ENCODE assay signal across 20 cellular contexts in genomic region chr1:205754857-205755256, GRCh38. TPM values are rescaled to one million over a fixed set of nuclear protein-coding genes. Genes with fewer than 3 reads are reported as not detected.
DNase-seq lines count a peak whose midpoint lies in the region; ATAC-seq, FAIRE-seq and TF ChIP-seq lines count a peak whose summit lies in the region.
"Had no signal": no experiment of that assay in that cellular context is flagged by ENCODE, and none has a peak within 500 bp of the region (broad histone marks: within the 10 kb centered on the region; RNA-seq: fewer than 3 reads in every experiment).

No MANE protein-coding gene starts in this region.

- in situ Hi-C loops in HepG2 (cut with HindIII; ENCODE audit: extremely low pct_ligation_motif_present, low pct_unique_long_range_greater_than_20kb), result no loop called here

- TF ChIP-seq RAD21 in HepG2 (CRISPR knock-in tag; IDR thresholded peaks at IDR 0.05), result no peak

- FAIRE-seq in HepG2 (lab: Jason Lieb, UNC), result no peak
- FAIRE-seq: A549, D721Med, G401.6, GM12891, GM19239 had no signal

- TF ChIP-seq EP300 in HepG2 (IDR thresholded peaks at IDR 0.05; ENCODE audit: low read depth in 2 of 2, low read length in 2 of 2), result no peak
- TF ChIP-seq EP300 in HepG2 (CRISPR knock-in tag; IDR thresholded peaks at IDR 0.05; ENCODE audit: borderline replicate concordance), result no peak

- no peaks in the 10 kb centered on the region for H3K27me3 ChIP-seq in HepG2 (ENCODE audit: control insufficient read depth in 1 of 2, insufficient read depth in 2 of 2, low read length in 2 of 2)
- no peaks in the 10 kb centered on the region for H3K27me3 ChIP-seq in right lobe of liver
- H3K27me3 ChIP-seq: BLaER1 treated with 17β-estradiol and CSF1 and Interleukin-3, amounts not matched to agents 10 nM and 100 nM had no signal

- H3K4me3 ChIP-seq in HepG2 (replicated peaks in 1 of 3; ENCODE audit: insufficient read depth in 1 of 3, low read depth in 2 of 3, low read length in 3 of 3) (no peak overlapping the region), right lobe of liver (no peak overlapping the region)
- H3K4me3 ChIP-seq: A549; BLaER1 treated with 17β-estradiol and CSF1 and Interleukin-3, amounts not matched to agents 10 nM and 100 nM had no signal

- intact Hi-C loops in HepG2 (cut with micrococcal nuclease; ENCODE audit: unreplicated experiment) (no loop called here), right lobe of liver (cut with DNase I) (no loop called here)

- no peaks in the 10 kb centered on the region for H3K4me1 Mint-ChIP-seq in stimulated activated naive B cell treated with anti-CD40 and anti-IgM and Interleukin-4, amounts not matched to agents 10 μg/mL and 1 μg/mL and 100 μg/mL, for 72 hours

- TF ChIP-seq CTCF in HepG2 (CRISPR knock-in tag; IDR thresholded peaks at IDR 0.05) (no peak), right lobe of liver (IDR thresholded peaks at IDR 0.05) (no peak)

- ATAC-seq in HepG2, result no peak
- ATAC-seq in right lobe of liver, result no peak
- no peak for ATAC-seq in stimulated activated naive B cell treated with anti-CD40 and anti-IgM and Interleukin-4, amounts not matched to agents 10 μg/mL and 1 μg/mL and 100 μg/mL, for 72 hours (replicated peaks)
- ATAC-seq: A549; CD8-positive, alpha-beta T cell had no signal

- no peak for DNase-seq in HepG2 (ENCODE audit: low spot score)
- DNase-seq in right lobe of liver, result no peak
- DNase-seq in stimulated activated naive B cell treated with anti-CD40 and anti-IgM and Interleukin-4, amounts not matched to agents 10 μg/mL and 1 μg/mL and 100 μg/mL, for 72 hours, result no peak
- no peak for DNase-seq in NOMO-1 treated with dmso at 0.1 percent for 144 hours (lab: John Stamatoyannopoulos, UW; ENCODE audit: unreplicated experiment)
- DNase-seq: AML-193; Caco-2; Calu3; CD4-positive, alpha-beta T cell; CD8-positive, alpha-beta T cell; DMS79 treated with DMSO at 0.1 percent for 48 hours; GF-D8 had no signal

- no peak overlapping the region for H2AFZ ChIP-seq in HepG2 (ENCODE audit: low read length)

- H4K20me1 ChIP-seq in HepG2 (ENCODE audit: insufficient read depth, low read length), result no peaks in the 10 kb centered on the region
- H4K20me1 ChIP-seq: BLaER1 treated with 17β-estradiol and CSF1 and Interleukin-3, amounts not matched to agents 10 nM and 100 nM had no signal

- no peaks in the 10 kb centered on the region for H3K27me3 Mint-ChIP-seq in stimulated activated naive B cell treated with anti-CD40 and anti-IgM and Interleukin-4, amounts not matched to agents 10 μg/mL and 1 μg/mL and 100 μg/mL, for 72 hours
- H3K27me3 Mint-ChIP-seq: B cell; CD4-positive, alpha-beta T cell had no signal

- H3K9me3 Mint-ChIP-seq in stimulated activated naive B cell treated with anti-CD40 and anti-IgM and Interleukin-4, amounts not matched to agents 10 μg/mL and 1 μg/mL and 100 μg/mL, for 72 hours, result no peaks in the 10 kb centered on the region
- H3K9me3 Mint-ChIP-seq: CD4-positive, alpha-beta T cell; CD8-positive, alpha-beta T cell had no signal

- WGBS in HepG2 (ENCODE audit: low lambda C conversion rate), result 55% methylated on average over 5 of the region's 5 CpGs
- 85% methylated on average over 5 of the region's 5 CpGs for WGBS in right lobe of liver (ENCODE audit: insufficient coverage, low coverage, low lambda C conversion rate, missing lambda C conversion rate)

- peaks cover 47% of the 10 kb centered on the region for H3K4me1 ChIP-seq in HepG2 (ENCODE audit: insufficient read depth, low read length)
- H3K4me1 ChIP-seq in right lobe of liver, result peaks cover 0 to 11% (median 0%) of the 10 kb centered on the region in 4 donors
- H3K4me1 ChIP-seq: A549; BLaER1 treated with 17β-estradiol and CSF1 and Interleukin-3, amounts not matched to agents 10 nM and 100 nM; Caco-2 had no signal

- no peaks in the 10 kb centered on the region for H3K9me3 ChIP-seq in HepG2 (ENCODE audit: low read length)
- H3K9me3 ChIP-seq in right lobe of liver, result no peaks in the 10 kb centered on the region
- H3K9me3 ChIP-seq: A549, Caco-2 had no signal

- TF ChIP-seq POLR2A in HepG2 (IDR thresholded peaks at IDR 0.05; ENCODE audit: insufficient read depth in 1 of 2, low read depth in 2 of 2, low read length in 2 of 2) (no peak), right lobe of liver (IDR thresholded peaks at IDR 0.05) (no peak)

- H3K9ac ChIP-seq in HepG2 (ENCODE audit: insufficient read depth, low read depth, low read length), result no peak overlapping the region

- H3K27ac ChIP-seq in HepG2 (ENCODE audit: extremely low read length, insufficient read depth, low read length) (no peak overlapping the region), right lobe of liver (no peak overlapping the region)
- H3K27ac ChIP-seq: 22Rv1; A549; BLaER1 treated with 17β-estradiol and CSF1 and Interleukin-3, amounts not matched to agents 10 nM and 100 nM; C4-2B had no signal

- no peaks in the 10 kb centered on the region for H3K36me3 ChIP-seq in HepG2 (replicated peaks in 1 of 2; ENCODE audit: control insufficient read depth in 1 of 2, insufficient read depth in 2 of 2, low read length in 2 of 2)
- no peaks in the 10 kb centered on the region for H3K36me3 ChIP-seq in right lobe of liver
- H3K36me3 ChIP-seq: BLaER1 treated with 17β-estradiol and CSF1 and Interleukin-3, amounts not matched to agents 10 nM and 100 nM had no signal

- CTCF ChIA-PET in HepG2 (lab: Yijun Ruan, JAX; ENCODE audit: low intra/inter-chr PET ratio, low total read pairs), result no interaction called here

- peak overlapping the region; percentile 37 for H3K27ac Mint-ChIP-seq in stimulated activated naive B cell treated with anti-CD40 and anti-IgM and Interleukin-4, amounts not matched to agents 10 μg/mL and 1 μg/mL and 100 μg/mL, for 72 hours
- H3K27ac Mint-ChIP-seq: B cell; CD4-positive, alpha-beta T cell; CD8-positive, alpha-beta T cell had no signal

- H3K4me3 Mint-ChIP-seq in stimulated activated naive B cell treated with anti-CD40 and anti-IgM and Interleukin-4, amounts not matched to agents 10 μg/mL and 1 μg/mL and 100 μg/mL, for 72 hours, result no peak overlapping the region
- H3K4me3 Mint-ChIP-seq: B cell; CD4-positive, alpha-beta T cell; CD8-positive, alpha-beta T cell had no signal

- no peaks in the 10 kb centered on the region for H3K79me2 ChIP-seq in HepG2 (ENCODE audit: insufficient read depth, low read length)

- no peak overlapping the region for H3K4me2 ChIP-seq in HepG2 (ENCODE audit: low read depth, low read length)
- H3K4me2 ChIP-seq: A549; BLaER1 treated with 17β-estradiol and CSF1 and Interleukin-3, amounts not matched to agents 10 nM and 100 nM had no signal

- no TSS peak for BruUV-seq in HepG2 (replicated peaks; lab: Mats Ljungman, UMichigan)

- peaks cover 6 to 12% of the 10 kb centered on the region in 2 donors for H3K36me3 Mint-ChIP-seq in stimulated activated naive B cell treated with anti-CD40 and anti-IgM and Interleukin-4, amounts not matched to agents 10 μg/mL and 1 μg/mL and 100 μg/mL, for 72 hours

- POLR2A ChIA-PET in HepG2 (lab: Yijun Ruan, JAX), result interaction anchor here (0.6 kb wide), 1 partner anchor 12 kb away, joined by 3 read pairs; no protein-coding TSS in a partner anchor

RNA-seq across cellular contexts. Expression of gene NUCKS1, which starts 4.9 kb away (rescaled TPM):
- total RNA-seq in HepG2 (2016; rRNA removed; fragmentation: Illumina TruSeq; extraction: Trizol) (117 and 194 TPM in 2 replicates), right lobe of liver (10 to 100 TPM; 32.8 to 91.1 (median 68.6) TPM)
- total RNA-seq in HepG2 (2016; cell fraction: cytosol; rRNA removed; fragmentation: Illumina TruSeq; extraction: Trizol; ENCODE audit: low read depth), result 10.3 and 15.8 TPM in 2 replicates
- total RNA-seq in HepG2 (2016; cell fraction: insoluble cytoplasmic fraction; rRNA removed; fragmentation: Illumina TruSeq; extraction: Trizol), result 125 and 160 TPM in 2 replicates
- total RNA-seq in HepG2 (2016; cell fraction: membrane; rRNA removed; fragmentation: Illumina TruSeq; extraction: Trizol), result 40.1 and 45.8 TPM in 2 replicates
- total RNA-seq in HepG2 (2016; cell fraction: nucleus; rRNA removed; fragmentation: Illumina TruSeq; extraction: Trizol), result 67.8 and 73.8 TPM in 2 replicates
- polyA plus RNA-seq in HepG2 (2011; rRNA removed), result 25.1 and 35.5 TPM in 2 replicates
- 14.2 and 24.0 TPM in 2 replicates for polyA plus RNA-seq in HepG2 (2011; cell fraction: cytosol; rRNA removed)
- 8.7 and 10.8 TPM in 2 replicates for polyA plus RNA-seq in HepG2 (2011; cell fraction: nucleus; rRNA removed)
- polyA plus RNA-seq in HepG2 (2012), result 32.7 and 70.0 TPM in 2 replicates
- 15.9 and 27.1 TPM in 2 replicates for polyA plus RNA-seq in HepG2 (2016; cell fraction: cytosol; fragmentation: Illumina TruSeq; extraction: Trizol; ENCODE audit: low read depth)
- 186 and 191 TPM in 2 replicates for polyA plus RNA-seq in HepG2 (2016; cell fraction: insoluble cytoplasmic fraction; fragmentation: Illumina TruSeq; extraction: Trizol; ENCODE audit: low read depth)
- 54.3 and 56.5 TPM in 2 replicates for polyA plus RNA-seq in HepG2 (2016; cell fraction: membrane; fragmentation: Illumina TruSeq; extraction: Trizol; ENCODE audit: low read depth)
- polyA plus RNA-seq in HepG2 (2016; cell fraction: nucleus; fragmentation: Illumina TruSeq; extraction: Trizol; ENCODE audit: insufficient read depth, low read depth), result 84.6 and 113 TPM in 2 replicates
- 54.5 and 133 TPM in 2 replicates for polyA minus RNA-seq in HepG2 (2011; rRNA and poly(A)+ RNA removed; ENCODE audit: low replicate concordance)
- 45.1 and 46.0 TPM in 2 replicates for polyA minus RNA-seq in HepG2 (2011; cell fraction: cytosol; rRNA and poly(A)+ RNA removed)
- 41.1 and 52.6 TPM in 2 replicates for polyA minus RNA-seq in HepG2 (2011; cell fraction: nucleus; rRNA and poly(A)+ RNA removed)

RNA-seq across cellular contexts. Expression of gene RAB29, which starts 20.4 kb away (rescaled TPM):
- total RNA-seq in HepG2 (2016; rRNA removed; fragmentation: Illumina TruSeq; extraction: Trizol) (10.1 and 13.1 TPM in 2 replicates), right lobe of liver (10 to 100 TPM; 16.4 to 26.8 (median 21.2) TPM)
- 2.2 and 3.1 TPM in 2 replicates for total RNA-seq in HepG2 (2016; cell fraction: cytosol; rRNA removed; fragmentation: Illumina TruSeq; extraction: Trizol; ENCODE audit: low read depth)
- total RNA-seq in HepG2 (2016; cell fraction: insoluble cytoplasmic fraction; rRNA removed; fragmentation: Illumina TruSeq; extraction: Trizol), result 10.3 and 12.9 TPM in 2 replicates
- total RNA-seq in HepG2 (2016; cell fraction: membrane; rRNA removed; fragmentation: Illumina TruSeq; extraction: Trizol), result 5.6 and 7.8 TPM in 2 replicates
- total RNA-seq in HepG2 (2016; cell fraction: nucleus; rRNA removed; fragmentation: Illumina TruSeq; extraction: Trizol), result 4.6 and 6.6 TPM in 2 replicates
- 8.7 and 10.0 TPM in 2 replicates for polyA plus RNA-seq in HepG2 (2011; rRNA removed)
- polyA plus RNA-seq in HepG2 (2011; cell fraction: cytosol; rRNA removed), result 6.9 and 9.3 TPM in 2 replicates
- 4.6 and 5.0 TPM in 2 replicates for polyA plus RNA-seq in HepG2 (2011; cell fraction: nucleus; rRNA removed)
- 8.7 TPM in 2 replicates for polyA plus RNA-seq in HepG2 (2012)
- polyA plus RNA-seq in HepG2 (2016; cell fraction: cytosol; fragmentation: Illumina TruSeq; extraction: Trizol; ENCODE audit: low read depth), result 1.3 and 1.8 TPM in 2 replicates
- 13.6 and 13.7 TPM in 2 replicates for polyA plus RNA-seq in HepG2 (2016; cell fraction: insoluble cytoplasmic fraction; fragmentation: Illumina TruSeq; extraction: Trizol; ENCODE audit: low read depth)
- 4.8 TPM in 2 replicates for polyA plus RNA-seq in HepG2 (2016; cell fraction: membrane; fragmentation: Illumina TruSeq; extraction: Trizol; ENCODE audit: low read depth)
- polyA plus RNA-seq in HepG2 (2016; cell fraction: nucleus; fragmentation: Illumina TruSeq; extraction: Trizol; ENCODE audit: insufficient read depth, low read depth), result 10.6 and 12.0 TPM in 2 replicates
- polyA minus RNA-seq in HepG2 (2011; rRNA and poly(A)+ RNA removed; ENCODE audit: low replicate concordance), result 6.1 and 20.5 TPM in 2 replicates
- polyA minus RNA-seq in HepG2 (2011; cell fraction: cytosol; rRNA and poly(A)+ RNA removed), result 4.6 and 5.8 TPM in 2 replicates
- 3.3 and 3.6 TPM in 2 replicates for polyA minus RNA-seq in HepG2 (2011; cell fraction: nucleus; rRNA and poly(A)+ RNA removed)

RNA-seq across cellular contexts. Expression of gene SLC41A1, which starts 58.1 kb away (rescaled TPM):
- total RNA-seq in HepG2 (2016; rRNA removed; fragmentation: Illumina TruSeq; extraction: Trizol) (1.3 and 2.2 TPM in 2 replicates), right lobe of liver (1 to 10 TPM; 3.4 to 6.4 (median 4.6) TPM)
- total RNA-seq in HepG2 (2016; cell fraction: cytosol; rRNA removed; fragmentation: Illumina TruSeq; extraction: Trizol; ENCODE audit: low read depth), result 0.26 and 0.30 TPM in 2 replicates
- 1.7 TPM in 2 replicates for total RNA-seq in HepG2 (2016; cell fraction: insoluble cytoplasmic fraction; rRNA removed; fragmentation: Illumina TruSeq; extraction: Trizol)
- 1.1 and 1.3 TPM in 2 replicates for total RNA-seq in HepG2 (2016; cell fraction: membrane; rRNA removed; fragmentation: Illumina TruSeq; extraction: Trizol)
- total RNA-seq in HepG2 (2016; cell fraction: nucleus; rRNA removed; fragmentation: Illumina TruSeq; extraction: Trizol), result 1.4 and 1.9 TPM in 2 replicates
- 4.2 and 4.6 TPM in 2 replicates for polyA plus RNA-seq in HepG2 (2011; rRNA removed)
- 2.6 and 2.8 TPM in 2 replicates for polyA plus RNA-seq in HepG2 (2011; cell fraction: cytosol; rRNA removed)
- 4.2 and 4.5 TPM in 2 replicates for polyA plus RNA-seq in HepG2 (2011; cell fraction: nucleus; rRNA removed)
- 2.7 and 3.9 TPM in 2 replicates for polyA plus RNA-seq in HepG2 (2012)
- polyA plus RNA-seq in HepG2 (2016; cell fraction: cytosol; fragmentation: Illumina TruSeq; extraction: Trizol; ENCODE audit: low read depth), result 0.12 and 0.17 TPM in 2 replicates
- 2.1 and 2.5 TPM in 2 replicates for polyA plus RNA-seq in HepG2 (2016; cell fraction: insoluble cytoplasmic fraction; fragmentation: Illumina TruSeq; extraction: Trizol; ENCODE audit: low read depth)
- polyA plus RNA-seq in HepG2 (2016; cell fraction: membrane; fragmentation: Illumina TruSeq; extraction: Trizol; ENCODE audit: low read depth), result 1.3 and 1.4 TPM in 2 replicates
- 2.8 and 4.2 TPM in 2 replicates for polyA plus RNA-seq in HepG2 (2016; cell fraction: nucleus; fragmentation: Illumina TruSeq; extraction: Trizol; ENCODE audit: insufficient read depth, low read depth)
- 5.4 and 35.6 TPM in 2 replicates for polyA minus RNA-seq in HepG2 (2011; rRNA and poly(A)+ RNA removed; ENCODE audit: low replicate concordance)
- polyA minus RNA-seq in HepG2 (2011; cell fraction: cytosol; rRNA and poly(A)+ RNA removed), result 1.5 and 2.0 TPM in 2 replicates
- 2.4 and 2.6 TPM in 2 replicates for polyA minus RNA-seq in HepG2 (2011; cell fraction: nucleus; rRNA and poly(A)+ RNA removed)
